ENCODE assay signal across 21 cellular contexts in genomic region chr1:32364836-32365235, GRCh38. TPM values are rescaled to one million over a fixed set of nuclear protein-coding genes. Genes with fewer than 3 reads are reported as not detected.
"Had no signal": no experiment of that assay in that cellular context is flagged by ENCODE, and none has a peak within 500 bp of the region (broad histone marks: within the 10 kb centered on the region; RNA-seq: fewer than 3 reads in every experiment).

No MANE protein-coding gene starts in this region.

- DNase-seq: Kasumi-1, MM.1S, NCI-H1092 treated with DMSO at 0.1 percent for 48 hours, NCI-H1436, NCI-H187, NCI-H2029, NCI-H2081 treated with DMSO at 0.1 percent for 48 hours, NCI-H2171, NCI-H226, NCI-H446, NCI-H510A, NCI-H524 treated with DMSO at 0.1 percent for 48 hours, NCI-H69, NCI-H774, PC-3, Peyer's patch, SIG-M5 had no signal

- FAIRE-seq: HTR-8/SVneo had no signal

- H3K9ac ChIP-seq: KMS-11 had no signal

- H3K4me3 ChIP-seq: Peyer's patch, SJSA1, SK-N-MC had no signal

- H3K4me2 ChIP-seq: KMS-11 had no signal

- ATAC-seq: PC-3 had no signal

- H3K9me3 ChIP-seq: Peyer's patch, SJSA1 had no signal

- H3K27ac ChIP-seq: KMS-11, Peyer's patch, SJSA1, SK-N-MC had no signal

- H3K27me3 ChIP-seq: Peyer's patch, SJSA1 had no signal

RNA-seq across cellular contexts. Expression of gene TSSK3, which starts 2.5 kb away (rescaled TPM):
- total RNA-seq: PC-3, SJSA1 had no signal
